ENCODE assay signal across 1 cellular context in genomic region chr9:136242908-136243525, GRCh38.
TF ChIP-seq lines count a peak whose summit lies in the region.

No MANE protein-coding gene starts in this region.

TF ChIP-seq in H1, 55 proteins besides CTCF, POLR2A, EP300 and RAD21:
- TF ChIP-seq TAF1 (IDR thresholded peaks at IDR 0.05; ENCODE audit: low read depth, low read length) (no peak), HDAC6 (IDR thresholded peaks at IDR 0.05; ENCODE audit: low read depth, low read length) (no peak), SP2 (IDR thresholded peaks at IDR 0.05; ENCODE audit: low read length) (no peak), SIRT6 (IDR thresholded peaks at IDR 0.05; ENCODE audit: low read length) (no peak), BCL11A (IDR thresholded peaks at IDR 0.05; ENCODE audit: low read depth in 2 of 2, low read length in 2 of 2) (no peak), JUN (IDR thresholded peaks at IDR 0.05; ENCODE audit: low read depth, low read length) (no peak), BACH1 (IDR thresholded peaks at IDR 0.05; ENCODE audit: low read length) (no peak), NRF1 (IDR thresholded peaks at IDR 0.05; ENCODE audit: low read depth, low read length) (no peak), CBX8 (IDR thresholded peaks at IDR 0.05; ENCODE audit: borderline replicate concordance, low read depth, low read length) (no peak)
